In the genomic region with DNA sequence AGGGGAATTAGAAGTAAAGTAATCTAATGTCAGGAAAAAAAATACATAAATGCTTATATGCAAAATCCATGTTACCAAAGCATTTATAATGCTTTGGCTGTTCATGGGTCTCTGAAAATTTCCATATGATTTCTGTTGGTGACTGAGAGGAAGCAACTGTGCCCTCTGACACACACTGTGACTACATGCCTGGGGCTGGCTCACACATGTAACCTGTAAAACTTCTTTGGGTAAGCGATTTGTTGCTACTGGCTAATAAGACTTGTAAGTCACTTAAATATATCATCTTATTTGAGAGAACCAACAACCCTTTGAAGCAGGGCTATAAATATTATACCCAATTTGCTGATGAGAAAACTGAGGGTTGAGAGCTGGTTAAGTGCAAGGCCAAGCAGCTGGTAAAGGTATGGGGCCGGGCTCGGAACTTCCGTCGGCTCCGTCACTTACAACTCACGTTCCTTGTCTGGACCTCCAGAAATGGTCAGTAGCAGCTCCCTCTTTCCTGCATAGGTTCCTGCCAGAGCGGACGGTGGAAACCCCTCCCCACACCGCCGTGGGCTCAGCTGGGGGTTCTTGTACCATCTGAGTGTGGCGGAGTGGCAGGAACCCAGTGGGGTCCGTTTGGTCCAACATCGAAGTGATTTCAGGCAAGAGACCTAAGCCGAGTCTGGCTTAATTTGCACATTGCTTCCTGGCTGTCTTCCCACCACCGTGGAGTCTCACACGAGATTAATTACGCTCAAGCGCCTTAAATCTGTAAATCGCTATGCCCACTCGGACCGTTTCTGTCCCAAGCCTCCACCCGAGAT, we compare ENCODE assay signal across 8 cellular contexts. TPM values are rescaled to one million over a fixed set of nuclear protein-coding genes. Genes with fewer than 3 reads are reported as not detected.
DNase-seq lines count a peak whose midpoint lies in the region; ATAC-seq and TF ChIP-seq lines count a peak whose summit lies in the region.

No MANE protein-coding gene starts in this region.

- peaks cover 12% of the 10 kb centered on the region for H3K4me1 ChIP-seq in colonic mucosa

- peak; percentile 17 for DNase-seq in NK-92 treated with Interleukin-12 subunit alpha and Interleukin-12 subunit beta, amount 100 ng/mL, for 24 hours (lab: John Stamatoyannopoulos, UW)
- DNase-seq in NK-92 (lab: John Stamatoyannopoulos, UW; ENCODE audit: unreplicated experiment) (no peak), NCI-H69 (lab: John Stamatoyannopoulos, UW) (peak; percentile 42), colonic mucosa (no peak), mucosa of gallbladder (ENCODE audit: low spot score) (peak; percentile 12)

- no peaks in the 10 kb centered on the region for H3K9me3 ChIP-seq in colonic mucosa

- no peaks in the 10 kb centered on the region for H3K36me3 ChIP-seq in colonic mucosa

- H3K4me3 ChIP-seq in colonic mucosa = peak overlapping the region; percentile 79

- intact Hi-C loops in colonic mucosa (cut with DNase I) = no loop called here

- peak overlapping the region; percentile 66 to 83 for H3K9ac ChIP-seq in colonic mucosa (ENCODE audit: low read depth in 2 of 2, low read length in 2 of 2)

- H3K27ac ChIP-seq in colonic mucosa = peak overlapping the region; percentile 31

- no peak for TF ChIP-seq CTCF in colonic mucosa (IDR thresholded peaks at IDR 0.05)

- ATAC-seq in HG03039 (IDR thresholded peaks at IDR 0.05; ENCODE audit: unreplicated experiment) = no peak
- no peak for ATAC-seq in GM21619 (IDR thresholded peaks at IDR 0.05; ENCODE audit: unreplicated experiment)
- ATAC-seq in HG03159 (IDR thresholded peaks at IDR 0.05; ENCODE audit: unreplicated experiment) = no peak

- H3K27me3 ChIP-seq in colonic mucosa = no peaks in the 10 kb centered on the region

RNA-seq across cellular contexts. Expression of a gene that starts 0.7 kb away (rescaled TPM):
- total RNA-seq in colonic mucosa (10 to 100 TPM; 19.2 to 38.0 TPM), mucosa of gallbladder (39.0 TPM)

RNA-seq across cellular contexts. Expression of a gene that starts 3.1 kb away (rescaled TPM):
- total RNA-seq in colonic mucosa = 10 to 100 TPM; 19.5 to 29.3 TPM
- total RNA-seq in mucosa of gallbladder = 25.6 TPM

RNA-seq across cellular contexts. Expression of a gene that starts 21.8 kb away (rescaled TPM):
- total RNA-seq in colonic mucosa (under 1 TPM in 1 of 2 donors, not detected in 1; 0.44 TPM), mucosa of gallbladder (0.66 TPM)

RNA-seq across cellular contexts. Expression of a gene that starts 41.4 kb away (rescaled TPM):
- total RNA-seq in colonic mucosa = 10 to 100 TPM; 13.2 to 26.6 TPM
- 27.9 TPM for total RNA-seq in mucosa of gallbladder

Comparison
In these comparisons a context has a peak if more than half of its experiments do, and no peak if none do; other contexts are left out.
1. DNase-seq: peak in NK-92 treated with Interleukin-12 subunit alpha and Interleukin-12 subunit beta, amount 100 ng/mL, for 24 hours (single experiment), NCI-H69 (single experiment) and mucosa of gallbladder (single experiment); none in NK-92 (single experiment) and colonic mucosa (single experiment).